29 cellular contexts compared by ENCODE assay signal in the genomic region with DNA sequence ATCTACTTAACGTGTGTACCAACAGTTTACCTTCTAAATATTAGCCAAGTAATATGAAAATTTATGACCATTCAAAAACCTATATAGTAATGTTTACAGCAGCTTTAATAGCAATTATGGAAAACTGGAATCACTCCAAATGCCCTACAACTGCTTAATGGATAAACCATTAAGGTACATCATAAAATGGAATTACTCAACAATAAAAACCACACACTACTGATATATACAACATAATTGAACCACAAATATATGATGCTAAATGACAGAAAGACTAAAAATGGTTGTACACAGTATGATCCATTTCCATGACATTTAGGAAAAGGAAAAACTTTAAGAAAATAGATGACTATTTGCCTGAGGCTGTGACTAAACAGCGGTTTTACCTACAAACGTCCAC.
"Had no signal": no experiment of that assay in that cellular context is flagged by ENCODE, and none has a peak within 500 bp of the region (broad histone marks: within the 10 kb centered on the region; RNA-seq: fewer than 3 reads in every experiment).

No MANE protein-coding gene starts in this region.

- FAIRE-seq: astrocyte, keratinocyte had no signal

- ATAC-seq: effector memory CD8-positive, alpha-beta T cell; left cardiac atrium; sciatic nerve; stimulated activated memory B cell treated with anti-CD40 and anti-IgM and Interleukin-4, amounts not matched to agents 10 μg/mL and 1 μg/mL and 100 μg/mL, for 72 hours; stimulated activated naive CD8-positive, alpha-beta T cell treated with anti-CD3 and anti-CD28 coated beads, Interleukin-15, amount 100 ng/mL, for 72 hours had no signal

- DNase-seq: activated CD4-positive, alpha-beta memory T cell treated with anti-CD3 and anti-CD28 coated beads, Interleukin-2, amount 10 ng/mL, durations not matched to agents 7 days and 5 days; activated CD4-positive, alpha-beta T cell treated with anti-CD3 and anti-CD28 coated beads, Interleukin-2, amount 10 ng/mL, durations not matched to agents 7 days and 5 days; activated CD4-positive, CD25-positive, alpha-beta regulatory T cell treated with anti-CD3 and anti-CD28 coated beads, Interleukin-2, amount 50 U/mL, for 72 hours; activated CD8-positive, alpha-beta memory T cell treated with anti-CD3 and anti-CD28 coated beads, Interleukin-2, amount 50 U/mL, for 48 hours; activated gamma-delta T cell; activated naive CD4-positive, alpha-beta T cell treated with anti-CD3 and anti-CD28 coated beads, Interleukin-2, amount 10 ng/mL, durations not matched to agents 7 days and 5 days; activated naive CD8-positive, alpha-beta T cell treated with anti-CD3 and anti-CD28 coated beads, Interleukin-2, amount 10 ng/mL, durations not matched to agents 7 days and 5 days; activated T-cell treated with anti-CD3 and anti-CD28 coated beads, Interleukin-2, amount 50 U/mL, for 24 hours; brain microvascular endothelial cell; caudate nucleus; cortex of kidney; effector memory CD8-positive, alpha-beta T cell; erythroblast; head of caudate nucleus; hippocampal formation; left cardiac atrium; naive B cell; ovary; stimulated activated CD4-positive, alpha-beta T cell treated with anti-CD3 and anti-CD28 coated beads, Interleukin-4, amount 100 ng/mL, for 4 hours; stimulated activated CD8-positive, alpha-beta memory T cell treated with anti-CD3 and anti-CD28 coated beads, Interleukin-4, amount 100 ng/mL, for 48 hours; stimulated activated naive CD8-positive, alpha-beta T cell treated with anti-CD3 and anti-CD28 coated beads, Interleukin-15, amount 100 ng/mL, for 72 hours; substantia nigra; T-helper 9 cell; uterus had no signal

- H3K27ac ChIP-seq: brain microvascular endothelial cell, ovary, skin epidermis, uterus had no signal

- H3K4me1 ChIP-seq: uterus had no signal

- H3K27me3 ChIP-seq: brain microvascular endothelial cell, ovary, uterus had no signal

- H3K4me3 ChIP-seq: ovary, skin epidermis, uterus had no signal

- H3K9me3 ChIP-seq: ovary, uterus had no signal

- H3K36me3 ChIP-seq: brain microvascular endothelial cell, ovary, uterus had no signal
